ENCODE assay signal across 8 cellular contexts in genomic region chr9:98410185-98410697, GRCh38.
A peak's percentile ranks its signal among the peaks of the same experiment; 100 is the strongest.
DNase-seq lines count a peak whose midpoint lies in the region; TF ChIP-seq lines count a peak whose summit lies in the region.

No MANE protein-coding gene starts in this region.

- no peak overlapping the region for H3K4me3 ChIP-seq in astrocyte of the cerebellum (ENCODE audit: low read depth, low read length)

- DNase-seq in SIG-M5 treated with dmso at 0.1 percent for 504 hours (lab: John Stamatoyannopoulos, UW; ENCODE audit: unreplicated experiment), result peak; percentile 64
- DNase-seq in SIG-M5 (lab: John Stamatoyannopoulos, UW), result no peak
- DNase-seq in astrocyte of the cerebellum (ENCODE audit: low read depth), result peak; percentile 64
- DNase-seq in iPS-NIHi7 (ENCODE audit: extremely low spot score), result peak; percentile 79
- DNase-seq in type B pancreatic cell (ENCODE audit: extremely low spot score, unreplicated experiment), result no peak
- no peak for DNase-seq in NCI-H510A treated with DMSO at 0.1 percent for 48 hours (lab: John Stamatoyannopoulos, UW)
- no peak for DNase-seq in stimulated activated CD8-positive, alpha-beta memory T cell treated with anti-CD3 and anti-CD28 coated beads, Interleukin-4, amount 100 ng/mL, for 48 hours
- no peak for DNase-seq in activated T-helper 2 cell treated with anti-CD3 and anti-CD28 coated beads, Interferon-gamma antibody, Interleukin-2, Interleukin-4, amounts not matched to agents 10 μg/mL and 5 μg/mL and 100 μg/mL, durations not matched to agents 14 hours and 24 hours and 36 hours (ENCODE audit: low spot score)

- peak overlapping the region; percentile 49 for H3K4me3 Mint-ChIP-seq in type B pancreatic cell
- no peak overlapping the region for H3K4me3 Mint-ChIP-seq in activated T-helper 2 cell treated with anti-CD3 and anti-CD28 coated beads, Interferon-gamma antibody, Interleukin-2, Interleukin-4, amounts not matched to agents 10 μg/mL and 5 μg/mL and 100 μg/mL, durations not matched to agents 14 hours and 24 hours and 36 hours (ENCODE audit: low read depth)

- H3K4me1 Mint-ChIP-seq in type B pancreatic cell (ENCODE audit: unreplicated experiment), result peaks cover 11% of the 10 kb centered on the region
- H3K4me1 Mint-ChIP-seq in activated T-helper 2 cell treated with anti-CD3 and anti-CD28 coated beads, Interferon-gamma antibody, Interleukin-2, Interleukin-4, amounts not matched to agents 10 μg/mL and 5 μg/mL and 100 μg/mL, durations not matched to agents 14 hours and 24 hours and 36 hours (ENCODE audit: low read depth), result peaks cover 9% of the 10 kb centered on the region

- intact Hi-C loops in activated T-helper 2 cell treated with anti-CD3 and anti-CD28 coated beads, Interferon-gamma antibody, Interleukin-2, Interleukin-4, amounts not matched to agents 10 μg/mL and 5 μg/mL and 100 μg/mL, durations not matched to agents 14 hours and 24 hours and 36 hours (cut with micrococcal nuclease), result no loop called here

- TF ChIP-seq CTCF in astrocyte of the cerebellum (IDR thresholded peaks at IDR 0.05; ENCODE audit: low read depth, low read length, missing control alignments) (peak; percentile 54), type B pancreatic cell (conservative IDR thresholded peaks at IDR 0.05) (peak; percentile 62)

- H3K36me3 Mint-ChIP-seq in type B pancreatic cell, result no peaks in the 10 kb centered on the region
- H3K36me3 Mint-ChIP-seq in activated T-helper 2 cell treated with anti-CD3 and anti-CD28 coated beads, Interferon-gamma antibody, Interleukin-2, Interleukin-4, amounts not matched to agents 10 μg/mL and 5 μg/mL and 100 μg/mL, durations not matched to agents 14 hours and 24 hours and 36 hours (ENCODE audit: low read depth), result no peaks in the 10 kb centered on the region

- no peaks in the 10 kb centered on the region for H3K9me3 Mint-ChIP-seq in type B pancreatic cell
- no peaks in the 10 kb centered on the region for H3K9me3 Mint-ChIP-seq in activated T-helper 2 cell treated with anti-CD3 and anti-CD28 coated beads, Interferon-gamma antibody, Interleukin-2, Interleukin-4, amounts not matched to agents 10 μg/mL and 5 μg/mL and 100 μg/mL, durations not matched to agents 14 hours and 24 hours and 36 hours

- peaks cover 6% of the 10 kb centered on the region for H3K27me3 Mint-ChIP-seq in type B pancreatic cell
- peaks cover 2% of the 10 kb centered on the region for H3K27me3 Mint-ChIP-seq in activated T-helper 2 cell treated with anti-CD3 and anti-CD28 coated beads, Interferon-gamma antibody, Interleukin-2, Interleukin-4, amounts not matched to agents 10 μg/mL and 5 μg/mL and 100 μg/mL, durations not matched to agents 14 hours and 24 hours and 36 hours (ENCODE audit: low read depth)

- peak overlapping the region; percentile 22 for H3K27ac Mint-ChIP-seq in type B pancreatic cell
- H3K27ac Mint-ChIP-seq in activated T-helper 2 cell treated with anti-CD3 and anti-CD28 coated beads, Interferon-gamma antibody, Interleukin-2, Interleukin-4, amounts not matched to agents 10 μg/mL and 5 μg/mL and 100 μg/mL, durations not matched to agents 14 hours and 24 hours and 36 hours, result no peak overlapping the region

- in situ Hi-C loops in astrocyte of the cerebellum (cut with HindIII; ENCODE audit: low sequenced_read_pairs), result no loop called here

Comparison
In these comparisons a context has a peak if more than half of its experiments do, and no peak if none do; other contexts are left out.
1. DNase-seq: peak in SIG-M5 treated with dmso at 0.1 percent for 504 hours (single experiment), astrocyte of the cerebellum (single experiment) and iPS-NIHi7 (single experiment); none in SIG-M5 (single experiment), type B pancreatic cell (single experiment), NCI-H510A treated with DMSO at 0.1 percent for 48 hours (single experiment), stimulated activated CD8-positive, alpha-beta memory T cell treated with anti-CD3 and anti-CD28 coated beads, Interleukin-4, amount 100 ng/mL, for 48 hours (single experiment) and activated T-helper 2 cell treated with anti-CD3 and anti-CD28 coated beads, Interferon-gamma antibody, Interleukin-2, Interleukin-4, amounts not matched to agents 10 μg/mL and 5 μg/mL and 100 μg/mL, durations not matched to agents 14 hours and 24 hours and 36 hours (single experiment).